20 cellular contexts compared by ENCODE assay signal in genomic region chr3:58484049-58484721, GRCh38. TPM values are rescaled to one million over a fixed set of nuclear protein-coding genes. Genes with fewer than 3 reads are reported as not detected.
A peak's percentile ranks its signal among the peaks of the same experiment; 100 is the strongest.
DNase-seq lines count a peak whose midpoint lies in the region; ATAC-seq and TF ChIP-seq lines count a peak whose summit lies in the region.
"Had no signal": no experiment of that assay in that cellular context is flagged by ENCODE, and none has a peak within 500 bp of the region (broad histone marks: within the 10 kb centered on the region; RNA-seq: fewer than 3 reads in every experiment).

No MANE protein-coding gene starts in this region.

- no peaks in the 10 kb centered on the region for H3K36me3 ChIP-seq in psoas muscle (ENCODE audit: insufficient read depth in 1 of 2, low read depth in 1 of 2)
- H3K36me3 ChIP-seq in prostate gland: no peaks in the 10 kb centered on the region
- H3K36me3 ChIP-seq: esophagus squamous epithelium, stomach had no signal

- no peaks in the 10 kb centered on the region for H3K27me3 ChIP-seq in psoas muscle (ENCODE audit: insufficient read depth in 3 of 3, low read length in 2 of 3)
- no peaks in the 10 kb centered on the region for H3K27me3 ChIP-seq in prostate gland (replicated peaks; ENCODE audit: insufficient read depth)
- H3K27me3 ChIP-seq: esophagus squamous epithelium, stomach had no signal

- H3K4me1 ChIP-seq in psoas muscle: peaks cover 5% of the 10 kb centered on the region
- H3K4me1 ChIP-seq in prostate gland (replicated peaks): no peaks in the 10 kb centered on the region
- H3K4me1 ChIP-seq: stomach had no signal

- H3K4me3 ChIP-seq in psoas muscle (no peak overlapping the region), prostate gland (no peak overlapping the region)
- H3K4me3 ChIP-seq: esophagus squamous epithelium, stomach had no signal

- H3K27ac ChIP-seq in psoas muscle (no peak overlapping the region), prostate gland (no peak overlapping the region)
- H3K27ac ChIP-seq: esophagus squamous epithelium, stomach had no signal

- peaks cover 13% of the 10 kb centered on the region for H3K9me3 ChIP-seq in psoas muscle
- H3K9me3 ChIP-seq in prostate gland: no peaks in the 10 kb centered on the region
- H3K9me3 ChIP-seq: stomach had no signal

- whole genome bisulfite sequencing in psoas muscle, 3 donors: 46 to 55% (median 47%) methylated on average over 7 of the region's 7 CpGs
- WGBS in prostate gland: 51% methylated on average over 7 of the region's 7 CpGs

- TF ChIP-seq CTCF in psoas muscle (IDR thresholded peaks at IDR 0.05) (no peak), prostate gland (IDR thresholded peaks at IDR 0.05) (no peak)

- intact Hi-C loops in Right ventricle myocardium superior (cut with DNase I): no loop called here
- intact Hi-C loops in psoas muscle (cut with DNase I): no loop called here
- intact Hi-C loops in prostate gland (cut with DNase I): no loop called here

- DNase-seq in NCI-H2227 (lab: John Stamatoyannopoulos, UW; ENCODE audit: unreplicated experiment) (peak; percentile 2), NCI-H2227 treated with DMSO at 0.1 percent for 48 hours (lab: John Stamatoyannopoulos, UW) (no peak), NOMO-1 treated with DMSO at 0.1 percent for 48 hours (lab: John Stamatoyannopoulos, UW; ENCODE audit: unreplicated experiment) (peak; percentile 77), Right ventricle myocardium superior (no peak), psoas muscle (no peak), NCI-H526 treated with DMSO at 0.1 percent for 48 hours (lab: John Stamatoyannopoulos, UW) (no peak), prostate gland (ENCODE audit: low spot score) (no peak), RPMI8226 (no peak)
- DNase-seq: activated B cell treated with CpG ODN at 0.5 μM for 24 hours; activated CD8-positive, alpha-beta T cell treated with anti-CD3 and anti-CD28 coated beads, Interleukin-2, amount 10 ng/mL, durations not matched to agents 7 days and 5 days; activated naive CD8-positive, alpha-beta T cell treated with anti-CD3 and anti-CD28 coated beads, Interleukin-2, amount 50 U/mL, for 24 hours; CD4-positive, alpha-beta T cell; DMS79; effector CD4-positive, alpha-beta T cell; esophagus squamous epithelium; mesenchymal stem cell; NCI-H187; stomach; T-helper 1 cell had no signal

- TF ChIP-seq POLR2A in prostate gland (IDR thresholded peaks at IDR 0.05): no peak

- ATAC-seq in Right ventricle myocardium superior (ENCODE audit: poor library complexity): peak; percentile 67
- ATAC-seq in psoas muscle: peak; percentile 65 to 87 (median 74)
- ATAC-seq: activated CD8-positive, alpha-beta T cell treated with anti-CD3 and anti-CD28 coated beads, Interleukin-2, amount 10 ng/mL, durations not matched to agents 7 days and 5 days; activated naive CD8-positive, alpha-beta T cell treated with anti-CD3 and anti-CD28 coated beads, Interleukin-2, amount 50 U/mL, for 24 hours; HCT116 had no signal

RNA-seq across cellular contexts. Expression of gene KCTD6, which starts 7.7 kb away (rescaled TPM):
- total RNA-seq in Right ventricle myocardium superior (6.9 TPM), psoas muscle (10 to 100 TPM in 1 of 4 donors, 1 to 10 TPM in 3; 5.8 to 11.0 (median 6.9) TPM), prostate gland (10 to 100 TPM in 1 of 2 donors, 1 to 10 TPM in 1; 7.2 to 14.9 TPM)
- 1 to 10 TPM; 2.6 to 9.8 (median 6.5) TPM for polyA plus RNA-seq in psoas muscle

RNA-seq across cellular contexts. Expression of gene PDHB, which starts 50.6 kb away (rescaled TPM):
- 209 TPM for total RNA-seq in Right ventricle myocardium superior
- total RNA-seq in psoas muscle: 100 to 1,000 TPM; 105 to 158 (median 128) TPM
- polyA plus RNA-seq in psoas muscle: 100 to 1,000 TPM; 116 to 137 (median 131) TPM
- total RNA-seq in prostate gland: 100 to 1,000 TPM in 1 of 2 donors, 10 to 100 TPM in 1; 69.6 to 129 TPM

RNA-seq across cellular contexts. Expression of gene ACOX2, which starts 52.8 kb away (rescaled TPM):
- total RNA-seq in Right ventricle myocardium superior (33.3 TPM), psoas muscle (10 to 100 TPM in 2 of 4 donors, 1 to 10 TPM in 2; 1.8 to 18.1 (median 8.7) TPM), prostate gland (10 to 100 TPM; 19.7 to 42.5 TPM)
- 1 to 10 TPM; 2.2 to 4.4 (median 2.4) TPM for polyA plus RNA-seq in psoas muscle
- total RNA-seq: activated B cell treated with CpG ODN at 0.5 μM for 24 hours; activated CD8-positive, alpha-beta T cell treated with anti-CD3 and anti-CD28 coated beads, Interleukin-2, amount 10 ng/mL, durations not matched to agents 7 days and 5 days; CD4-positive, alpha-beta T cell had no signal

Comparison
In these comparisons a context has a peak if more than half of its experiments do, and no peak if none do; other contexts are left out.
1. DNase-seq: peak in NCI-H2227 (single experiment) and NOMO-1 treated with DMSO at 0.1 percent for 48 hours (single experiment); none in NCI-H2227 treated with DMSO at 0.1 percent for 48 hours (single experiment), Right ventricle myocardium superior (single experiment), psoas muscle (0 of 2), NCI-H526 treated with DMSO at 0.1 percent for 48 hours (single experiment), prostate gland (single experiment) and RPMI8226 (single experiment).